In genomic region chr1:166843322-166843721, GRCh38 we compare ENCODE assay signal across 17 cellular contexts. TPM values are rescaled to one million over a fixed set of nuclear protein-coding genes. Genes with fewer than 3 reads are reported as not detected.
DNase-seq lines count a peak whose midpoint lies in the region; ATAC-seq and TF ChIP-seq lines count a peak whose summit lies in the region.
"Had no signal": no experiment of that assay in that cellular context is flagged by ENCODE, and none has a peak within 500 bp of the region (broad histone marks: within the 10 kb centered on the region; RNA-seq: fewer than 3 reads in every experiment).

No MANE protein-coding gene starts in this region.

- peaks cover 56 to 87% (median 74%) of the 10 kb centered on the region in 3 donors for H3K4me1 Mint-ChIP-seq in CD8-positive, alpha-beta memory T cell
- peaks cover 52% of the 10 kb centered on the region for H3K4me1 Mint-ChIP-seq in activated T-helper 17 cell treated with anti-CD3 and anti-CD28 coated beads, Interleukin-2, amount 50 U/mL, for 72 hours

- H3K27ac Mint-ChIP-seq in CD8-positive, alpha-beta memory T cell, result peak overlapping the region in 6 of 8 donors; percentile 42 to 93 (median 66)
- H3K27ac Mint-ChIP-seq in activated T-helper 17 cell treated with anti-CD3 and anti-CD28 coated beads, Interleukin-2, amount 50 U/mL, for 72 hours, result peak overlapping the region; percentile 88
- H3K27ac Mint-ChIP-seq: B cell had no signal

- H3K36me3 ChIP-seq in CD8-positive, alpha-beta memory T cell (ENCODE audit: insufficient read depth, low read length), result peaks cover 45% of the 10 kb centered on the region
- H3K36me3 ChIP-seq in spleen (peaks cover 0 to 75% (median 65%) of the 10 kb centered on the region in 6 donors), A673 (ENCODE audit: insufficient read depth, low read length, poor library complexity, severe bottlenecking) (peaks cover 78% of the 10 kb centered on the region)

- BruUV-seq in A673 (replicated peaks; lab: Mats Ljungman, UMichigan), result no TSS peak

- POLR2A ChIA-PET in CD8-positive, alpha-beta memory T cell (lab: Charles Lee), result no interaction called here
- POLR2A ChIA-PET in A673 (lab: Charles Lee; ENCODE audit: low non-redundant PET), result no interaction called here

- H3K27me3 Mint-ChIP-seq in CD8-positive, alpha-beta memory T cell, result peaks cover 0 to 2% of the 10 kb centered on the region in 2 donors
- no peaks in the 10 kb centered on the region for H3K27me3 Mint-ChIP-seq in activated T-helper 17 cell treated with anti-CD3 and anti-CD28 coated beads, Interleukin-2, amount 50 U/mL, for 72 hours
- H3K27me3 Mint-ChIP-seq: B cell; central memory CD8-positive, alpha-beta T cell had no signal

- TF ChIP-seq POLR2A in spleen (IDR thresholded peaks at IDR 0.05), result no peak

- H3K27me3 ChIP-seq in CD8-positive, alpha-beta memory T cell (ENCODE audit: insufficient read depth, low read length, poor library complexity, severe bottlenecking), result no peaks in the 10 kb centered on the region
- H3K27me3 ChIP-seq in right cardiac atrium (ENCODE audit: control insufficient read depth, insufficient read depth) (no peaks in the 10 kb centered on the region), spleen (replicated peaks in 1 of 7) (no peaks in the 10 kb centered on the region), A673 (replicated peaks; ENCODE audit: insufficient read depth, low read depth, low read length, poor library complexity) (no peaks in the 10 kb centered on the region)

- 78% methylated on average over 6 of the region's 6 CpGs for WGBS in right cardiac atrium
- WGBS in spleen, 5 donors, result 86 to 96% (median 90%) methylated on average over 6 of the region's 6 CpGs

- H3K4me1 ChIP-seq in CD8-positive, alpha-beta memory T cell (ENCODE audit: insufficient read depth, low read length), result peaks cover 18% of the 10 kb centered on the region
- H3K4me1 ChIP-seq in right cardiac atrium (ENCODE audit: control insufficient read depth, insufficient read depth, low read length) (peaks cover 16% of the 10 kb centered on the region), spleen (peaks cover 16 to 89% (median 60%) of the 10 kb centered on the region in 6 donors), A673 (ENCODE audit: insufficient read depth, low read length, poor library complexity, severe bottlenecking) (peaks cover 10% of the 10 kb centered on the region)

- H3K4me3 ChIP-seq in CD8-positive, alpha-beta memory T cell (ENCODE audit: low read length), result no peak overlapping the region
- H3K4me3 ChIP-seq in right cardiac atrium (ENCODE audit: low read length) (no peak overlapping the region), spleen (no peak overlapping the region), A673 (ENCODE audit: low read depth, low read length, poor library complexity, severe bottlenecking) (no peak overlapping the region)

- CTCF ChIA-PET in CD8-positive, alpha-beta memory T cell (lab: Charles Lee), result no interaction called here
- CTCF ChIA-PET in A673 (lab: Charles Lee), result no interaction called here

- no peak overlapping the region for H3K4me3 Mint-ChIP-seq in CD8-positive, alpha-beta memory T cell
- H3K4me3 Mint-ChIP-seq in activated T-helper 17 cell treated with anti-CD3 and anti-CD28 coated beads, Interleukin-2, amount 50 U/mL, for 72 hours, result no peak overlapping the region
- H3K4me3 Mint-ChIP-seq: B cell; central memory CD8-positive, alpha-beta T cell had no signal

- intact Hi-C loops in right cardiac atrium (cut with DNase I) (no loop called here), spleen (cut with DNase I; ENCODE audit: low total_unique reads) (no loop called here), A673 (cut with micrococcal nuclease; ENCODE audit: unreplicated experiment) (no loop called here)

- TF ChIP-seq CTCF in spleen (IDR thresholded peaks at IDR 0.05 in 8 of 11, conservative IDR thresholded peaks at IDR 0.05 in 3 of 11) (no peak), A673 (conservative IDR thresholded peaks at IDR 0.05; ENCODE audit: low read depth, low read length) (no peak)

- H3K9me3 Mint-ChIP-seq in CD8-positive, alpha-beta memory T cell, result no peaks in the 10 kb centered on the region
- H3K9me3 Mint-ChIP-seq in activated T-helper 17 cell treated with anti-CD3 and anti-CD28 coated beads, Interleukin-2, amount 50 U/mL, for 72 hours, result no peaks in the 10 kb centered on the region
- H3K9me3 Mint-ChIP-seq: central memory CD8-positive, alpha-beta T cell had no signal

- H3K36me3 Mint-ChIP-seq in CD8-positive, alpha-beta memory T cell, result peaks cover 0 to 86% (median 20%) of the 10 kb centered on the region in 3 donors
- H3K36me3 Mint-ChIP-seq in activated T-helper 17 cell treated with anti-CD3 and anti-CD28 coated beads, Interleukin-2, amount 50 U/mL, for 72 hours (ENCODE audit: low read depth), result peaks cover 84% of the 10 kb centered on the region

- no peaks in the 10 kb centered on the region for H3K9me3 ChIP-seq in CD8-positive, alpha-beta memory T cell (ENCODE audit: low read length)
- no peaks in the 10 kb centered on the region for H3K9me3 ChIP-seq in right cardiac atrium (ENCODE audit: control insufficient read depth, low read length)
- H3K9me3 ChIP-seq in spleen, result no peaks in the 10 kb centered on the region
- no peaks in the 10 kb centered on the region for H3K9me3 ChIP-seq in A673 (ENCODE audit: low read depth, low read length, poor library complexity, severe bottlenecking)

- no peak for DNase-seq in CD8-positive, alpha-beta memory T cell
- DNase-seq in right cardiac atrium (no peak), spleen (no peak), COR-L47 (lab: John Stamatoyannopoulos, UW) (no peak), A673 (ENCODE audit: low spot score) (no peak)
- no peak for DNase-seq in activated CD8-positive, alpha-beta memory T cell treated with anti-CD3 and anti-CD28 coated beads, Interleukin-2, amount 50 U/mL, for 48 hours
- DNase-seq: activated gamma-delta T cell treated with Interleukin-2 at 50 U/mL for 16 hours, foreskin melanocyte, KG1, mesenchymal stem cell, NCI-H1092, NCI-H82, WERI-Rb-1 had no signal

- no peak overlapping the region for H3K27ac ChIP-seq in CD8-positive, alpha-beta memory T cell (ENCODE audit: low read depth, low read length)
- H3K27ac ChIP-seq in right cardiac atrium (ENCODE audit: low read length) (peak overlapping the region; percentile 71), spleen (peak overlapping the region in 6 of 8 donors; percentile 27 to 66 (median 50)), A673 (ENCODE audit: low read depth, low read length, poor library complexity, severe bottlenecking) (no peak overlapping the region)
- H3K27ac ChIP-seq: HL-60, WERI-Rb-1 had no signal

- no peak for ATAC-seq in activated T-helper 17 cell treated with anti-CD3 and anti-CD28 coated beads, Interleukin-2, amount 50 U/mL, for 72 hours (replicated peaks)
- ATAC-seq in right cardiac atrium, result no peak

RNA-seq across cellular contexts. Expression of gene POGK, which starts 4.0 kb away (rescaled TPM):
- 10 to 100 TPM; 71.9 to 76.0 TPM for total RNA-seq in CD8-positive, alpha-beta memory T cell
- 19.1 TPM for polyA plus RNA-seq in CD8-positive, alpha-beta memory T cell
- total RNA-seq in activated T-helper 17 cell treated with anti-CD3 and anti-CD28 coated beads, Interleukin-2, amount 50 U/mL, for 72 hours, result 10 to 100 TPM; 29.5 to 47.2 TPM
- total RNA-seq in right cardiac atrium (10 to 100 TPM; 17.6 to 23.1 (median 20.3) TPM), spleen (10 to 100 TPM; 33.3 to 42.6 (median 36.1) TPM), A673 (2021) (37.3 and 44.1 TPM in 2 replicates)
- polyA plus RNA-seq in right cardiac atrium (8.6 TPM), spleen (10 to 100 TPM in 1 of 3 donors, 1 to 10 TPM in 2; 7.3 to 12.5 (median 8.3) TPM)

RNA-seq across cellular contexts. Expression of gene TADA1, which starts 32.7 kb away (rescaled TPM):
- 10 to 100 TPM; 18.5 to 18.6 TPM for total RNA-seq in CD8-positive, alpha-beta memory T cell
- polyA plus RNA-seq in CD8-positive, alpha-beta memory T cell, result 13.2 TPM
- total RNA-seq in activated T-helper 17 cell treated with anti-CD3 and anti-CD28 coated beads, Interleukin-2, amount 50 U/mL, for 72 hours, result 10 to 100 TPM; 10.5 to 11.1 TPM
- 10 to 100 TPM in 3 of 4 donors, 1 to 10 TPM in 1; 9.9 to 10.7 (median 10.4) TPM for total RNA-seq in right cardiac atrium
- 8.1 TPM for polyA plus RNA-seq in right cardiac atrium
- 10 to 100 TPM in 4 of 7 donors, 1 to 10 TPM in 3; 9.1 to 15.7 (median 10.2) TPM for total RNA-seq in spleen
- 10 to 100 TPM in 2 of 3 donors, 1 to 10 TPM in 1; 8.6 to 11.7 (median 10.3) TPM for polyA plus RNA-seq in spleen
- total RNA-seq in A673 (2021), result 15.2 and 17.8 TPM in 2 replicates

Comparison
In these comparisons a context has a peak if more than half of its experiments do, and no peak if none do; other contexts are left out.
1. H3K27ac ChIP-seq: peak in right cardiac atrium (single experiment) and spleen (6 of 8); none in CD8-positive, alpha-beta memory T cell (single experiment) and A673 (single experiment).